Comparison of ENCODE assay signal across 1 cellular context in genomic region chr21:46599251-46599572, GRCh38.
TF ChIP-seq lines count a peak whose summit lies in the region.

No MANE protein-coding gene starts in this region.

TF ChIP-seq in K562, 482 proteins besides CTCF, POLR2A, EP300 and RAD21 (continued from another document and continues in another):
- TF ChIP-seq TRIM25 (IDR thresholded peaks at IDR 0.05; ENCODE audit: borderline replicate concordance) (no peak), MTF1 (CRISPR knock-in tag; IDR thresholded peaks at IDR 0.05; ENCODE audit: borderline replicate concordance) (no peak), SP2 (IDR thresholded peaks at IDR 0.05; ENCODE audit: extremely low read depth, low read depth, low read length, poor library complexity, severe bottlenecking) (no peak), JUNB (CRISPR knock-in tag; conservative IDR thresholded peaks at IDR 0.05) (no peak), BCL6 (CRISPR knock-in tag; IDR thresholded peaks at IDR 0.05) (no peak), MNT (conservative IDR thresholded peaks at IDR 0.05) (0 out of 4 replicates have a peak, but pooled peaks of 1 of the 2 experiments have one; percentile 31), NFIC (IDR thresholded peaks at IDR 0.05) (no peak), KLF10 (CRISPR knock-in tag; IDR thresholded peaks at IDR 0.05) (no peak), ZC3H4 (CRISPR knock-in tag; IDR thresholded peaks at IDR 0.05; ENCODE audit: borderline replicate concordance) (no peak), HCFC1 (IDR thresholded peaks at IDR 0.05; ENCODE audit: low read depth, low read length) (no peak), ZNF212 (CRISPR knock-in tag; IDR thresholded peaks at IDR 0.05) (no peak), LCOR (CRISPR knock-in tag; IDR thresholded peaks at IDR 0.05) (no peak), TEAD1 (CRISPR knock-in tag; IDR thresholded peaks at IDR 0.05) (no peak; a peak in 1 of 4 replicates), RCOR1 (IDR thresholded peaks at IDR 0.05; ENCODE audit: borderline replicate concordance in 1 of 2, low read depth in 2 of 2, low read length in 2 of 2) (0 out of 4 replicates have a peak, but pooled peaks of 1 of the 2 experiments have one; percentile 31), MYC (IDR thresholded peaks at IDR 0.05; ENCODE audit: low read depth, low read length) (0 out of 2 replicates have a peak, but pooled peaks have one; percentile 55), MYC (CRISPR knock-in tag; IDR thresholded peaks at IDR 0.05; ENCODE audit: borderline replicate concordance, low read depth) (no peak), EZH2 (IDR thresholded peaks at IDR 0.05; ENCODE audit: borderline replicate concordance, low read depth, low read length) (no peak), ZNF140 (CRISPR knock-in tag; IDR thresholded peaks at IDR 0.05) (no peak), DEAF1 (CRISPR knock-in tag; IDR thresholded peaks at IDR 0.05) (no peak), GTF2F1 (IDR thresholded peaks at IDR 0.05; ENCODE audit: low read depth, low read length) (no peak), PCBP2 (IDR thresholded peaks at IDR 0.05; ENCODE audit: low read depth, low read length, poor library complexity, severe bottlenecking) (no peak), BRCA1 (IDR thresholded peaks at IDR 0.05) (no peak), BRCA1 (CRISPR knock-in tag; IDR thresholded peaks at IDR 0.05) (no peak), CSDE1 (IDR thresholded peaks at IDR 0.05) (peak in 1 of 2 experiments; percentile 88; a peak in 2 of 4 replicates), HDAC2 (IDR thresholded peaks at IDR 0.05) (no peak), ZNF354B (CRISPR knock-in tag; IDR thresholded peaks at IDR 0.05) (no peak), ZNF407 (IDR thresholded peaks at IDR 0.05; ENCODE audit: low read depth) (no peak), SREBF1 (IDR thresholded peaks at IDR 0.05; ENCODE audit: borderline replicate concordance, low read depth, low read length) (no peak), BMI1 (IDR thresholded peaks at IDR 0.05; ENCODE audit: low read length) (peak; percentile 75; the same call in 1 of the 2 replicates), BHLHE40 (IDR thresholded peaks at IDR 0.05; ENCODE audit: low read length) (peak; percentile 46; the same call in 1 of the 2 replicates), ZNF146 (CRISPR knock-in tag; IDR thresholded peaks at IDR 0.05; ENCODE audit: unreplicated experiment) (no peak), NKRF (IDR thresholded peaks at IDR 0.05; ENCODE audit: borderline replicate concordance) (no peak), MYBL2 (IDR thresholded peaks at IDR 0.05; ENCODE audit: low read depth) (no peak), MYBL2 (CRISPR knock-in tag; IDR thresholded peaks at IDR 0.05; ENCODE audit: borderline replicate concordance) (no peak)
